ENCODE assay signal across 17 cellular contexts in the genomic region with DNA sequence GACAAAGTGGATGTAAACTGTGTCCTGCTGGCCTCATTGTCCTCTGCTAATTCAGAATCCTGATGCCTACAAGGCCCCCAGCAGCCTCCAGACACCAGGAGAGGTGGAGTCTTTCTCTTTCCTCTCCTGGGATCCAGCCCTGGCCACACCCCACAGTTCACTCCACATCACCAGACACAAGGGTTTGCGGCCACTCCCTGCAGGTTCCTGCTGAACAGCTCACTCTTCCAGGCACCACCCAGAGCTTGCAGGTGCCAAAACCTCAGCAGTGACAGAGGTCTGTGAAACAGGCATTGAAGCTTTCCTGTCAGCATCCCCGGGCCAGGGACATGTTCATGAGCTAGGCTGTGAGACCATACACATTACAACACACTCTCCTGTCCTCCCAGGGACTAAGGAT. TPM values are rescaled to one million over a fixed set of nuclear protein-coding genes. Genes with fewer than 3 reads are reported as not detected.
DNase-seq lines count a peak whose midpoint lies in the region; ATAC-seq and TF ChIP-seq lines count a peak whose summit lies in the region.
"Had no signal": no experiment of that assay in that cellular context is flagged by ENCODE, and none has a peak within 500 bp of the region (broad histone marks: within the 10 kb centered on the region; RNA-seq: fewer than 3 reads in every experiment).

No MANE protein-coding gene starts in this region.

- no peaks in the 10 kb centered on the region for H3K79me2 ChIP-seq in Karpas-422 (ENCODE audit: low read length)

- H2AFZ ChIP-seq in Karpas-422 (ENCODE audit: low read length): no peak overlapping the region

- no peaks in the 10 kb centered on the region for H3K27me3 ChIP-seq in Karpas-422 (ENCODE audit: low read length)
- H3K27me3 ChIP-seq in RWPE2 (ENCODE audit: insufficient read depth, poor library complexity, severe bottlenecking): no peaks in the 10 kb centered on the region
- H3K27me3 ChIP-seq in upper lobe of left lung: no peaks in the 10 kb centered on the region
- H3K27me3 ChIP-seq: testis had no signal

- no peak overlapping the region for H3K4me2 ChIP-seq in Karpas-422 (ENCODE audit: low read depth, low read length, poor library complexity, severe bottlenecking)

- TF ChIP-seq EP300 in upper lobe of left lung (IDR thresholded peaks at IDR 0.05): peak in 1 of 4 donors; percentile 50

- peak; percentile 75 for ATAC-seq in RWPE2 (ENCODE audit: low read depth)
- peak; percentile 86 for ATAC-seq in left colon
- peak; percentile 24 to 72 for ATAC-seq in upper lobe of left lung (ENCODE audit: low FRiP score in 2 of 2)
- ATAC-seq: Right ventricle myocardium inferior; stimulated activated memory B cell treated with anti-CD40 and anti-IgM and Interleukin-4, amounts not matched to agents 10 μg/mL and 1 μg/mL and 100 μg/mL, for 72 hours had no signal

- H3K9me3 ChIP-seq in Karpas-422 (ENCODE audit: low read length) (no peaks in the 10 kb centered on the region), RWPE2 (ENCODE audit: severe bottlenecking) (no peaks in the 10 kb centered on the region), upper lobe of left lung (no peaks in the 10 kb centered on the region)
- H3K9me3 ChIP-seq: testis had no signal

- DNase-seq in Karpas-422 (peak; percentile 27), RWPE2 (ENCODE audit: low spot score) (peak; percentile 89), left colon (peak; percentile 86 to 94), upper lobe of left lung (peak in 1 of 2 donors; percentile 81), nucleus accumbens (lab: John Stamatoyannopoulos, UW) (no peak), DMS79 treated with DMSO at 0.1 percent for 48 hours (lab: John Stamatoyannopoulos, UW) (no peak), AG20443 (ENCODE audit: low spot score) (no peak)
- DNase-seq: activated CD4-positive, alpha-beta T cell treated with anti-CD3 and anti-CD28 coated beads, Interleukin-2, amount 10 ng/mL, durations not matched to agents 24 days and 14 days; foreskin melanocyte; kidney glomerular epithelial cell; midbrain; NCI-H2029; testis had no signal

- no peaks in the 10 kb centered on the region for H3K36me3 ChIP-seq in Karpas-422 (ENCODE audit: insufficient read depth, low read length)
- H3K36me3 ChIP-seq in RWPE2 (ENCODE audit: low read depth): no peaks in the 10 kb centered on the region
- H3K36me3 ChIP-seq in upper lobe of left lung: no peaks in the 10 kb centered on the region

- TF ChIP-seq CTCF in RWPE2 (IDR thresholded peaks at IDR 0.05; ENCODE audit: poor library complexity, severe bottlenecking): no peak
- no peak for TF ChIP-seq CTCF in upper lobe of left lung (IDR thresholded peaks at IDR 0.05)

- H3K9me2 ChIP-seq in Karpas-422 (replicated peaks; ENCODE audit: insufficient read depth, low read length): no peaks in the 10 kb centered on the region

- H3K4me3 ChIP-seq in Karpas-422 (ENCODE audit: low read length): no peak overlapping the region
- no peak overlapping the region for H3K4me3 ChIP-seq in RWPE2 (ENCODE audit: severe bottlenecking)
- H3K4me3 ChIP-seq in upper lobe of left lung: no peak overlapping the region
- H3K4me3 ChIP-seq: testis had no signal

- intact Hi-C loops in left colon (cut with DNase I, micrococcal nuclease): no loop called here

- H3K9ac ChIP-seq in Karpas-422 (ENCODE audit: low read length): no peak overlapping the region

- H3K4me1 ChIP-seq in Karpas-422 (ENCODE audit: low read length): peaks cover 37% of the 10 kb centered on the region
- peaks cover 47% of the 10 kb centered on the region for H3K4me1 ChIP-seq in RWPE2 (ENCODE audit: insufficient read depth, poor library complexity, severe bottlenecking)
- peaks cover 10 to 23% (median 14%) of the 10 kb centered on the region in 4 donors for H3K4me1 ChIP-seq in upper lobe of left lung
- H3K4me1 ChIP-seq: testis had no signal

- TF ChIP-seq POLR2A in upper lobe of left lung (IDR thresholded peaks at IDR 0.05): no peak

- 64 to 67% methylated on average over 1 of the region's 2 CpGs for WGBS in upper lobe of left lung, 2 donors

- H4K20me1 ChIP-seq in Karpas-422 (ENCODE audit: insufficient read depth, low read depth, low read length): peaks cover 5% of the 10 kb centered on the region

- no peak overlapping the region for H3K27ac ChIP-seq in Karpas-422 (ENCODE audit: low read length)
- H3K27ac ChIP-seq in RWPE2 (ENCODE audit: poor library complexity, severe bottlenecking): peak overlapping the region; percentile 76
- H3K27ac ChIP-seq in upper lobe of left lung: no peak overlapping the region
- H3K27ac ChIP-seq: HL-60, testis had no signal

RNA-seq across cellular contexts. Expression of gene ATP12A, which starts 11.3 kb away (rescaled TPM):
- not detected in 2 replicates for total RNA-seq in Karpas-422 (2014; rRNA removed; shearing (Covaris generic); ENCODE audit: low replicate concordance)
- total RNA-seq in left colon (under 1 TPM in 1 of 2 donors, not detected in 1; 0.64 TPM), upper lobe of left lung (10 to 100 TPM in 1 of 6 donors, 1 to 10 TPM in 1, under 1 TPM in 3, not detected in 1; 0.22 to 10.0 (median 0.34) TPM)
- total RNA-seq: B cell, Right ventricle myocardium inferior had no signal

Comparison
In these comparisons a context has a peak if more than half of its experiments do, and no peak if none do; other contexts are left out.
1. DNase-seq: peak in Karpas-422 (single experiment), RWPE2 (single experiment) and left colon (2 of 2); none in nucleus accumbens (0 of 56), DMS79 treated with DMSO at 0.1 percent for 48 hours (single experiment) and AG20443 (single experiment).
2. Peak in every context shown above with its lines, with median percentiles within 50 percentile points of each other: ATAC-seq.